14 cellular contexts compared by ENCODE assay signal in the genomic region with DNA sequence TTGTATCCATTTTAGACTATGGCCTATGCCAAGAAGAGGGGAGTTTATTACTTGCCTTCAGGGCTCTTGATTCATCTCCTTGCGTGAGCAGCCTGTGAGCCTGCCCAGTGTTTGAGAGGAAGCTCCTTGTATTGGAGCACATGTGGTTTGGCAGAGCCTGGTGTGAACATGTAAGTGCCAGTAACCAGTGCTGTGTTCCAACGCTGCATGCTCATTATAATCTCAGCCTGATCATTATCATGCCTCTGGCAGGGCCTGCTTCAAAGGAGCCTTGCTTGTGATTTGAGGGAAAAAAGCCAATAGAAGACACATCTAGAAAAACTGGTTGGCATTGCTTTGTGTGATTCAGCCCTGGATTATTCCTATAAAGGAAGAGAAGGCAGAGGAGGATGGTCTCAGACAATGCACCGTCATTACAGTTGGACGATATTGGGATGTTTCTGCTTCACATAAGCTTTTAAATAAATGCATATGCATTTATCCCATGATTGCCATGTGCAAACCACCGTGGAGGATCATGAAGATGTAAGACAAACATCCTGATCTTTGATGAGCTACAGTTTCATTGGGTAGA.
A peak's percentile ranks its signal among the peaks of the same experiment; 100 is the strongest.
DNase-seq lines count a peak whose midpoint lies in the region; ATAC-seq and TF ChIP-seq lines count a peak whose summit lies in the region.
"Had no signal": no experiment of that assay in that cellular context is flagged by ENCODE, and none has a peak within 500 bp of the region (broad histone marks: within the 10 kb centered on the region; RNA-seq: fewer than 3 reads in every experiment).

No MANE protein-coding gene starts in this region.

- H3K4me3 ChIP-seq in right cardiac atrium (ENCODE audit: low read length), result no peak overlapping the region
- no peak overlapping the region for H3K4me3 ChIP-seq in fibroblast of pulmonary artery (replicated peaks; ENCODE audit: low read depth, low read length)
- no peak overlapping the region for H3K4me3 ChIP-seq in effector memory CD4-positive, alpha-beta T cell (ENCODE audit: insufficient read depth, low read depth, low read length, poor library complexity, severe bottlenecking)
- H3K4me3 ChIP-seq: right lobe of liver, tibial nerve had no signal

- 76% methylated on average over 5 of the region's 5 CpGs for WGBS in right cardiac atrium

- no peaks in the 10 kb centered on the region for H3K4me1 ChIP-seq in right cardiac atrium (ENCODE audit: control insufficient read depth, insufficient read depth, low read length)
- no peaks in the 10 kb centered on the region for H3K4me1 ChIP-seq in effector memory CD4-positive, alpha-beta T cell (ENCODE audit: control insufficient read depth, insufficient read depth, low read length, poor library complexity, severe bottlenecking)

- H3K36me3 ChIP-seq in effector memory CD4-positive, alpha-beta T cell (ENCODE audit: control insufficient read depth, insufficient read depth, low read length), result no peaks in the 10 kb centered on the region
- H3K36me3 ChIP-seq: right lobe of liver, tibial nerve had no signal

- H3K27ac ChIP-seq in right cardiac atrium (ENCODE audit: low read length), result no peak overlapping the region
- no peak overlapping the region for H3K27ac ChIP-seq in effector memory CD4-positive, alpha-beta T cell (ENCODE audit: insufficient read depth, low read length, poor library complexity, severe bottlenecking)
- H3K27ac ChIP-seq: right lobe of liver, tibial nerve had no signal

- no peaks in the 10 kb centered on the region for H3K9me3 ChIP-seq in right cardiac atrium (ENCODE audit: control insufficient read depth, low read length)
- H3K9me3 ChIP-seq in effector memory CD4-positive, alpha-beta T cell (ENCODE audit: control insufficient read depth, low read length), result no peaks in the 10 kb centered on the region
- H3K9me3 ChIP-seq: right lobe of liver, tibial nerve had no signal

- H3K27me3 ChIP-seq in right cardiac atrium (ENCODE audit: control insufficient read depth, insufficient read depth), result no peaks in the 10 kb centered on the region
- no peaks in the 10 kb centered on the region for H3K27me3 ChIP-seq in effector memory CD4-positive, alpha-beta T cell (replicated peaks; ENCODE audit: control insufficient read depth, insufficient read depth, low read length, poor library complexity, severe bottlenecking)
- H3K27me3 ChIP-seq: right lobe of liver, tibial nerve had no signal

- no peak for ATAC-seq in right cardiac atrium
- no peak for ATAC-seq in left colon
- ATAC-seq: activated naive CD8-positive, alpha-beta T cell treated with anti-CD3 and anti-CD28 coated beads, Interleukin-2, amount 50 U/mL, for 24 hours; right lobe of liver had no signal

- TF ChIP-seq CTCF in fibroblast of pulmonary artery (IDR thresholded peaks at IDR 0.05; ENCODE audit: low read length, missing control alignments), result no peak

- intact Hi-C loops in right cardiac atrium (cut with DNase I), result no loop called here
- intact Hi-C loops in cardiac septum (cut with DNase I), result no loop called here
- intact Hi-C loops in left colon (cut with DNase I, micrococcal nuclease), result no loop called here

- DNase-seq in right cardiac atrium (peak in 2 of 3 donors; percentile 20 to 30), cardiac septum (ENCODE audit: low spot score) (no peak), SK-MEL-5 (ENCODE audit: low read depth, low spot score) (peak; percentile 97), fibroblast of pulmonary artery (ENCODE audit: low read depth) (peak; percentile 11), left colon (no peak), putamen (ENCODE audit: low spot score) (no peak)
- DNase-seq in activated naive CD4-positive, alpha-beta T cell treated with Interleukin-2 at 50 U/mL for 16 hours, result no peak
- no peak for DNase-seq in effector memory CD4-positive, alpha-beta T cell
- DNase-seq: activated naive CD8-positive, alpha-beta T cell treated with anti-CD3 and anti-CD28 coated beads, Interleukin-2, amount 50 U/mL, for 24 hours; effector CD4-positive, alpha-beta T cell; GF-D8; NCI-H2029; right lobe of liver had no signal

- in situ Hi-C loops in SK-MEL-5 (cut with HindIII; ENCODE audit: low pct_unique_long_range_greater_than_20kb, low sequenced_read_pairs), result no loop called here

Comparison
In these comparisons a context has a peak if more than half of its experiments do, and no peak if none do; other contexts are left out.
1. DNase-seq: peak in right cardiac atrium (2 of 3), SK-MEL-5 (single experiment) and fibroblast of pulmonary artery (single experiment); none in cardiac septum (single experiment), activated naive CD4-positive, alpha-beta T cell treated with Interleukin-2 at 50 U/mL for 16 hours (single experiment), left colon (0 of 2), effector memory CD4-positive, alpha-beta T cell (0 of 3) and putamen (single experiment).